In the genomic region with DNA sequence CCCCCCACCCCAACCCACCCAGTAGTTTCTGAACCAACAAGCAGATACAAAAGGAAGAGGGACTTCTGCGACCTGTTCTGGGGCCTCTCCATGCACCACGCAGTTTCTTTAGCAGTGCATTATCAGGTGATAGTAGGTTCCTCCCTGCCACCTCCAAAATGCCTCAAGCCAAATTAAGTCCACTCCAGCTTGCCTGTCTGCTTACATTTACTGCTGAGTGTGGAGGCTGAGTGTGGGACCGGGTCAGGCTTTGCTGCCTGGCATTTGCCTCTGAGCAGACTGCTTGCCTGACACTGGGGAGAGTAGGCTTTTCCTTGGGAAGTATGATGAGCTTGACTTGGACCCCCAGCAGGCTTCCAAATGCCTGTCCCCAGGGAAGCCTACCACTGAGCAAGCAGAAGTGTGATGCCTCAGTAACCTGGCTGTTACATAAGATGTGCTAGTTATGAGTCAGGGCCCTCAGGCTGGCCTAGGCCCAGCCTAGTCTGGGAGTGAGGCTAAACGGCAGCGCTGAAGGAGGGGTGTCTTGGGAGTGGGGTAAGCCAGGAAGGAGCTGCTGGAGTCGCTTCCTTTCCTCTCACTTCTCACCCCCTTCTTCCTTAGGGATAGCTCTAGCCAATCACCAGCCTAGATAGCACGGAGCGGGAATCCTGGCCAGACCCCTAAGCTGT, we compare ENCODE assay signal across 11 cellular contexts. TPM values are rescaled to one million over a fixed set of nuclear protein-coding genes. Genes with fewer than 3 reads are reported as not detected.
DNase-seq lines count a peak whose midpoint lies in the region; ATAC-seq, FAIRE-seq and TF ChIP-seq lines count a peak whose summit lies in the region.
"Had no signal": no experiment of that assay in that cellular context is flagged by ENCODE, and none has a peak within 500 bp of the region (broad histone marks: within the 10 kb centered on the region; RNA-seq: fewer than 3 reads in every experiment).

No MANE protein-coding gene starts in this region.

- no peak overlapping the region for H4K91ac ChIP-seq in mesenchymal stem cell (ENCODE audit: low read length)

- no peak overlapping the region for H2BK12ac ChIP-seq in mesenchymal stem cell (ENCODE audit: low read length in 2 of 2)

- no peak overlapping the region for H2BK15ac ChIP-seq in mesenchymal stem cell (ENCODE audit: low read depth, poor library complexity, severe bottlenecking)

- no peak overlapping the region for H3K27ac ChIP-seq in mesenchymal stem cell (ENCODE audit: low read length, poor library complexity, severe bottlenecking)

- TF ChIP-seq POLR2A in GM12892 (IDR thresholded peaks at IDR 0.05; ENCODE audit: low read depth, low read length) = no peak

- no peaks in the 10 kb centered on the region for H3K36me3 ChIP-seq in mesenchymal stem cell (ENCODE audit: control insufficient read depth in 1 of 2, insufficient read depth in 2 of 2, low read depth in 1 of 2, low read length in 2 of 2)

- 78% methylated on average over 3 of the region's 8 CpGs for WGBS in mesenchymal stem cell

- H3K4ac ChIP-seq in mesenchymal stem cell (ENCODE audit: low read depth in 1 of 2, low read length in 2 of 2) = no peak overlapping the region

- peaks cover 0 to 83% of the 10 kb centered on the region in 2 experiments for H3K27me3 ChIP-seq in mesenchymal stem cell (ENCODE audit: control insufficient read depth in 1 of 2, insufficient read depth in 1 of 2, low read length in 2 of 2)

- ATAC-seq in HG03432 (IDR thresholded peaks at IDR 0.05; ENCODE audit: unreplicated experiment) (peak; percentile 62), HG03135 (IDR thresholded peaks at IDR 0.05; ENCODE audit: unreplicated experiment) (no peak), GM18861 (IDR thresholded peaks at IDR 0.05; ENCODE audit: unreplicated experiment) (no peak)

- no peak overlapping the region for H2BK5ac ChIP-seq in mesenchymal stem cell (ENCODE audit: low read depth, low read length, poor library complexity, severe bottlenecking)

- H3K9me3 ChIP-seq in mesenchymal stem cell (ENCODE audit: control insufficient read depth, low read length) = no peaks in the 10 kb centered on the region

- no peak overlapping the region for H3K18ac ChIP-seq in mesenchymal stem cell (ENCODE audit: low read depth in 1 of 2, low read length in 2 of 2)

- DNase-seq in AG20443 (ENCODE audit: low spot score) (peak; percentile 57), choroid plexus epithelial cell (ENCODE audit: low read depth) (peak; percentile 67), mesenchymal stem cell (peak; percentile 38), RKO (ENCODE audit: low spot score) (no peak), GM12892 (ENCODE audit: insufficient read length) (no peak)
- DNase-seq: NCI-H1092 treated with DMSO at 0.1 percent for 48 hours had no signal

- no peak overlapping the region for H3K14ac ChIP-seq in mesenchymal stem cell (ENCODE audit: low read length in 2 of 2)

- H2AK5ac ChIP-seq in mesenchymal stem cell (ENCODE audit: low read length, severe bottlenecking) = no peak overlapping the region

- TF ChIP-seq CTCF in choroid plexus epithelial cell (conservative IDR thresholded peaks at IDR 0.05; ENCODE audit: low read depth, low read length) = no peak

- H3K79me1 ChIP-seq in mesenchymal stem cell (replicated peaks; ENCODE audit: low read length, poor library complexity, severe bottlenecking) = no peaks in the 10 kb centered on the region

- H4K8ac ChIP-seq in mesenchymal stem cell (ENCODE audit: low read length) = no peak overlapping the region

- no peak overlapping the region for H3K4me2 ChIP-seq in mesenchymal stem cell (ENCODE audit: low read length, poor library complexity, severe bottlenecking)

- no peak for FAIRE-seq in GM12892 (lab: Jason Lieb, UNC)

- H2AFZ ChIP-seq in mesenchymal stem cell (ENCODE audit: low read depth, low read length) = no peak overlapping the region

- H3K4me1 ChIP-seq in mesenchymal stem cell (ENCODE audit: control insufficient read depth, insufficient read depth, low read depth, low read length) = peaks cover 3% of the 10 kb centered on the region

- no peak overlapping the region for H3K23ac ChIP-seq in mesenchymal stem cell (ENCODE audit: low read length in 2 of 2)

- no peak overlapping the region for H3K4me3 ChIP-seq in choroid plexus epithelial cell (ENCODE audit: low read depth, low read length)
- no peak overlapping the region for H3K4me3 ChIP-seq in mesenchymal stem cell (ENCODE audit: insufficient read depth in 1 of 2, low read depth in 1 of 2, low read length in 2 of 2)

- H3K9ac ChIP-seq in mesenchymal stem cell (ENCODE audit: low read length) = no peak overlapping the region

- H2BK120ac ChIP-seq in mesenchymal stem cell (ENCODE audit: low read depth, low read length) = no peak overlapping the region

RNA-seq across cellular contexts. Expression of a gene that starts 9.0 kb away (rescaled TPM):
- 151 TPM for polyA plus RNA-seq in mesenchymal stem cell (2013, experiment 1 of 2)
- 131 TPM for polyA plus RNA-seq in mesenchymal stem cell (2013, experiment 2 of 2)
- 31.8 TPM for polyA plus RNA-seq in GM12892 (2012; ENCODE audit: missing spikeins)

RNA-seq across cellular contexts. Expression of a gene that starts 10.9 kb away (rescaled TPM):
- polyA plus RNA-seq in mesenchymal stem cell (2013, experiment 1 of 2) = not detected
- polyA plus RNA-seq in mesenchymal stem cell (2013, experiment 2 of 2) = not detected
- not detected for polyA plus RNA-seq in GM12892 (2012; ENCODE audit: missing spikeins)
- polyA plus RNA-seq: CD14-positive monocyte, urinary bladder had no signal

RNA-seq across cellular contexts. Expression of a gene that starts 59.1 kb away (rescaled TPM):
- polyA plus RNA-seq in mesenchymal stem cell (2013, experiment 1 of 2) = 7.2 TPM
- 7.1 TPM for polyA plus RNA-seq in mesenchymal stem cell (2013, experiment 2 of 2)
- not detected for polyA plus RNA-seq in GM12892 (2012; ENCODE audit: missing spikeins)

Comparison
In these comparisons a context has a peak if more than half of its experiments do, and no peak if none do; other contexts are left out.
1. DNase-seq: peak in AG20443 (single experiment), choroid plexus epithelial cell (single experiment) and mesenchymal stem cell (single experiment); none in RKO (single experiment) and GM12892 (single experiment).